In genomic region chr3:9666704-9667445, GRCh38 we compare ENCODE assay signal across 31 cellular contexts. TPM values are rescaled to one million over a fixed set of nuclear protein-coding genes. Genes with fewer than 3 reads are reported as not detected.
"Had no signal": no experiment of that assay in that cellular context is flagged by ENCODE, and none has a peak within 500 bp of the region (broad histone marks: within the 10 kb centered on the region; RNA-seq: fewer than 3 reads in every experiment).

No MANE protein-coding gene starts in this region.

- H3K4me3 Mint-ChIP-seq: activated naive CD4-positive, alpha-beta T cell treated with anti-CD3 and anti-CD28 coated beads, Interleukin-2, amount 10 ng/mL, durations not matched to agents 7 days and 5 days; activated T-helper 1 cell treated with anti-CD3 and anti-CD28 coated beads, Interleukin-12 subunit alpha, Interleukin-12 subunit beta, Interleukin-2, Interleukin-4 antibody, amounts not matched to agents 30 ng/mL and 10 ng/mL and 1 ng/mL, durations not matched to agents 14 hours and 24 hours and 36 hours; effector memory CD8-positive, alpha-beta T cell; naive B cell; type B pancreatic cell had no signal

- H3K27ac Mint-ChIP-seq: activated T-helper 1 cell treated with anti-CD3 and anti-CD28 coated beads, Interleukin-12 subunit alpha, Interleukin-12 subunit beta, Interleukin-2, Interleukin-4 antibody, amounts not matched to agents 30 ng/mL and 10 ng/mL and 1 ng/mL, durations not matched to agents 14 hours and 24 hours and 36 hours; effector memory CD8-positive, alpha-beta T cell; progenitor cell of endocrine pancreas; type B pancreatic cell had no signal

- H3K27ac ChIP-seq: gastroesophageal sphincter, ovary, right lobe of liver, thoracic aorta, vagina had no signal

- H3K4me1 ChIP-seq: vagina had no signal

- ATAC-seq: effector memory CD8-positive, alpha-beta T cell; gastroesophageal sphincter; left cardiac atrium; right lobe of liver had no signal

- H3K27me3 Mint-ChIP-seq: activated naive CD4-positive, alpha-beta T cell treated with anti-CD3 and anti-CD28 coated beads, Interleukin-2, amount 10 ng/mL, durations not matched to agents 7 days and 5 days; effector memory CD8-positive, alpha-beta T cell; naive B cell; progenitor cell of endocrine pancreas; type B pancreatic cell had no signal

- H3K9me3 Mint-ChIP-seq: activated naive CD4-positive, alpha-beta T cell treated with anti-CD3 and anti-CD28 coated beads, Interleukin-2, amount 10 ng/mL, durations not matched to agents 7 days and 5 days; activated T-helper 1 cell treated with anti-CD3 and anti-CD28 coated beads, Interleukin-12 subunit alpha, Interleukin-12 subunit beta, Interleukin-2, Interleukin-4 antibody, amounts not matched to agents 30 ng/mL and 10 ng/mL and 1 ng/mL, durations not matched to agents 14 hours and 24 hours and 36 hours; effector memory CD8-positive, alpha-beta T cell; naive B cell; type B pancreatic cell had no signal

- DNase-seq: activated CD4-positive, alpha-beta T cell treated with anti-CD3 and anti-CD28 coated beads for 48 hours; activated CD4-positive, alpha-beta T cell treated with anti-CD3 and anti-CD28 coated beads, Interleukin-2, amount 50 U/mL, for 48 hours; activated CD4-positive, CD25-positive, alpha-beta regulatory T cell; activated gamma-delta T cell; activated naive CD4-positive, alpha-beta T cell treated with anti-CD3 and anti-CD28 coated beads, Interleukin-2, amount 10 ng/mL, durations not matched to agents 7 days and 5 days; activated T-cell treated with anti-CD3 and anti-CD28 coated beads for 4 hours; amygdala; caudate nucleus; cortex of kidney; effector memory CD8-positive, alpha-beta T cell; hippocampal formation; left cardiac atrium; mammary epithelial cell; naive B cell; ovary; right lobe of liver; small intestine; stimulated activated CD4-positive, alpha-beta T cell treated with anti-CD3 and anti-CD28 coated beads, Interleukin-1b, Interleukin-23, amount 100 ng/mL, for 48 hours; stimulated activated CD4-positive, alpha-beta T cell treated with anti-CD3 and anti-CD28 coated beads, Interleukin-4, amount 100 ng/mL, for 4 hours; stimulated activated CD8-positive, alpha-beta memory T cell treated with anti-CD3 and anti-CD28 coated beads, Interleukin-4, amount 100 ng/mL, for 48 hours; stimulated activated naive CD4-positive, alpha-beta T cell treated with Interleukin-2 at 50 U/mL for 16 hours had no signal

- H3K9me3 ChIP-seq: gastroesophageal sphincter, ovary, right lobe of liver, thoracic aorta, vagina had no signal

- H3K27me3 ChIP-seq: gastroesophageal sphincter, ovary, right lobe of liver, vagina had no signal

- H3K36me3 ChIP-seq: ovary had no signal

- H3K4me1 Mint-ChIP-seq: activated naive CD4-positive, alpha-beta T cell treated with anti-CD3 and anti-CD28 coated beads, Interleukin-2, amount 10 ng/mL, durations not matched to agents 7 days and 5 days had no signal

- H3K4me3 ChIP-seq: gastroesophageal sphincter, ovary, right lobe of liver, thoracic aorta, vagina had no signal

RNA-seq across cellular contexts. Expression of gene CPNE9, which starts 36.8 kb away (rescaled TPM):
- total RNA-seq: activated T-helper 1 cell treated with anti-CD3 and anti-CD28 coated beads, Interleukin-12 subunit alpha, Interleukin-12 subunit beta, Interleukin-2, Interleukin-4 antibody, amounts not matched to agents 30 ng/mL and 10 ng/mL and 1 ng/mL, durations not matched to agents 14 hours and 24 hours and 36 hours; chondrocyte; liver; mammary epithelial cell; ovary; renal cortical epithelial cell; right lobe of liver; thoracic aorta; vagina had no signal
- polyA plus RNA-seq: keratinocyte, liver, mammary epithelial cell had no signal
